In the genomic region with DNA sequence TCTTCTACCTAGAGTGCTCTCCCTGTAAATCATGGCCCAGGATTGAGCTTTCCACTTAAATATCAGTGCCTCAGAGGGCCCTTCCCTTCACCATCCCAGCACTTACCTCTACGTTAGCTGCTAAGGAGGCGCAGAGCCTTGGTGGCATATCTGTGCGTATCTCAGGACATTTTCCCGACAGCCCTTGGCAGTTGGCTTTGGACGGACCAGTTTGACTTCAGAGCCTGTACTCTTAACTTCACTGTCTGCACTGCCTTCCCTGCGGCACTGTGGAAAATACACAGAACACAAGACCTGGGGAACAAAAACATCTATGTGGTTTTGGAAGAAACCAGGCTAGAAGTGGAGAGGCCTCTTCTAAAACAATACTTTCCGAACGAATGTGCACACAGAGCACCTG, we compare ENCODE assay signal across 11 cellular contexts. TPM values are rescaled to one million over a fixed set of nuclear protein-coding genes. Genes with fewer than 3 reads are reported as not detected.
DNase-seq lines count a peak whose midpoint lies in the region; ATAC-seq, FAIRE-seq and TF ChIP-seq lines count a peak whose summit lies in the region.
"Had no signal": no experiment of that assay in that cellular context is flagged by ENCODE, and none has a peak within 500 bp of the region (broad histone marks: within the 10 kb centered on the region; RNA-seq: fewer than 3 reads in every experiment).

No MANE protein-coding gene starts in this region.

- H3K27me3 Mint-ChIP-seq in astrocyte (ENCODE audit: low read depth, unreplicated experiment) (no peaks in the 10 kb centered on the region), natural killer cell (ENCODE audit: low read depth in 2 of 2) (no peaks in the 10 kb centered on the region)

- WGBS in GM23248 (ENCODE audit: low coverage in 1 of 2, low lambda C conversion rate in 2 of 2, missing lambda C conversion rate in 2 of 2), 2 experiments = 34 to 38% methylated on average over 8 of the region's 8 CpGs

- POLR2A ChIA-PET in GM10248 (lab: Yijun Ruan, JAX) = interaction anchor here (0.7 kb wide), 1 partner anchor 146 kb away, joined by 4 read pairs; no protein-coding TSS in a partner anchor

- H3K27ac Mint-ChIP-seq in astrocyte (ENCODE audit: unreplicated experiment) (peak overlapping the region; percentile 1), natural killer cell (no peak overlapping the region)

- intact Hi-C loops in natural killer cell (cut with micrococcal nuclease) = no loop called here

- DNase-seq in BE2C (no peak), GM23248 (no peak), astrocyte (ENCODE audit: low read depth) (no peak), natural killer cell (no peak), brain microvascular endothelial cell (no peak), germinal center (ENCODE audit: low spot score) (no peak), GM10248 (ENCODE audit: extremely low spot score) (no peak), HUDEP-2 (lab: John Stamatoyannopoulos, UW; ENCODE audit: unreplicated experiment in 76 of 76) (no peak)
- DNase-seq: central memory CD4-positive, alpha-beta T cell; NCI-H345; SHP77 had no signal

- H3K9me3 ChIP-seq in BE2C (no peaks in the 10 kb centered on the region), GM23248 (ENCODE audit: low read depth) (no peaks in the 10 kb centered on the region), astrocyte (ENCODE audit: insufficient read depth, low read depth, low read length) (no peaks in the 10 kb centered on the region)

- CTCF ChIA-PET in GM10248 (lab: Yijun Ruan, JAX) = interaction anchor here (0.9 to 7.1 kb wide), 7 partner anchors 17 to 137 kb away, joined by 3 to 115 read pairs (median 4); partner anchors contain the start of gene GRPEL1

- H3K27ac ChIP-seq in GM23248 (peak overlapping the region; percentile 78), astrocyte (ENCODE audit: low read depth, low read length) (no peak overlapping the region), brain microvascular endothelial cell (no peak overlapping the region)

- H3K27me3 ChIP-seq in BE2C (no peaks in the 10 kb centered on the region), GM23248 (replicated peaks; ENCODE audit: insufficient read depth) (no peaks in the 10 kb centered on the region), astrocyte (ENCODE audit: insufficient read depth, low read length) (no peaks in the 10 kb centered on the region), brain microvascular endothelial cell (replicated peaks) (no peaks in the 10 kb centered on the region)

- H2AFZ ChIP-seq in GM23248 (no peak overlapping the region), astrocyte (ENCODE audit: low read depth, low read length) (no peak overlapping the region)

- H3K36me3 Mint-ChIP-seq in astrocyte (ENCODE audit: low read depth, unreplicated experiment) (peaks cover 10% of the 10 kb centered on the region), natural killer cell (no peaks in the 10 kb centered on the region)

- H3K79me2 ChIP-seq in GM23248 (ENCODE audit: insufficient read depth) (peaks cover 83% of the 10 kb centered on the region), astrocyte (ENCODE audit: insufficient read depth, low read length) (peaks cover 70% of the 10 kb centered on the region)

- TF ChIP-seq CTCF in BE2C (IDR thresholded peaks at IDR 0.05; ENCODE audit: low read depth, low read length) (no peak), astrocyte (IDR thresholded peaks at IDR 0.05; ENCODE audit: insufficient read depth, low read depth, low read length) (no peak), natural killer cell (IDR thresholded peaks at IDR 0.05) (no peak), brain microvascular endothelial cell (IDR thresholded peaks at IDR 0.05; ENCODE audit: low read depth, low read length, missing control alignments) (no peak), GM10248 (IDR thresholded peaks at IDR 0.05; ENCODE audit: control extremely low read depth, extremely low read depth, low read depth, missing control alignments) (no peak)

- H3K4me1 Mint-ChIP-seq in astrocyte (ENCODE audit: low read depth, unreplicated experiment) (peaks cover 30% of the 10 kb centered on the region), natural killer cell (peaks cover 39 to 71% of the 10 kb centered on the region in 2 donors)

- H3K9ac ChIP-seq in GM23248 (peak overlapping the region; percentile 89), astrocyte (ENCODE audit: low read length) (no peak overlapping the region)

- H3K4me3 ChIP-seq in BE2C (ENCODE audit: low read depth, low read length) (peak overlapping the region; percentile 95), GM23248 (peak overlapping the region; percentile 80), astrocyte (ENCODE audit: insufficient read depth, low read depth, low read length) (no peak overlapping the region), brain microvascular endothelial cell (ENCODE audit: low read depth, low read length) (no peak overlapping the region)

- H4K20me1 ChIP-seq in GM23248 (ENCODE audit: insufficient read depth) = peaks cover 7% of the 10 kb centered on the region; the same call in 1 of the 2 replicates
- H4K20me1 ChIP-seq in astrocyte (ENCODE audit: insufficient read depth, low read length) = peaks cover 68% of the 10 kb centered on the region

- peak overlapping the region; percentile 72 for H3K4me3 Mint-ChIP-seq in astrocyte (ENCODE audit: unreplicated experiment)
- peak overlapping the region; percentile 60 for H3K4me3 Mint-ChIP-seq in natural killer cell

- H3K36me3 ChIP-seq in BE2C (no peaks in the 10 kb centered on the region), GM23248 (ENCODE audit: low read depth) (no peaks in the 10 kb centered on the region), astrocyte (ENCODE audit: insufficient read depth, low read length) (no peaks in the 10 kb centered on the region), brain microvascular endothelial cell (replicated peaks) (no peaks in the 10 kb centered on the region)

- no peaks in the 10 kb centered on the region for H3K9me2 ChIP-seq in GM23248 (ENCODE audit: insufficient read depth)

- H3K4me1 ChIP-seq in BE2C (peaks cover 14% of the 10 kb centered on the region; the same call in 1 of the 2 replicates), GM23248 (ENCODE audit: insufficient read depth) (peaks cover 32% of the 10 kb centered on the region), astrocyte (ENCODE audit: insufficient read depth, low read length) (peaks cover 21% of the 10 kb centered on the region)

- H3K9me3 Mint-ChIP-seq in astrocyte (ENCODE audit: unreplicated experiment) (no peaks in the 10 kb centered on the region), natural killer cell (no peaks in the 10 kb centered on the region)

- peak overlapping the region; percentile 93 for H3K4me2 ChIP-seq in GM23248 (ENCODE audit: unreplicated experiment)
- H3K4me2 ChIP-seq in astrocyte (ENCODE audit: low read length) = peak overlapping the region; percentile 100

- in situ Hi-C loops in GM23248 (cut with MboI) (no loop called here), brain microvascular endothelial cell (cut with HindIII; ENCODE audit: low pct_ligation_motif_present, low sequenced_read_pairs) (no loop called here)

- no peak for FAIRE-seq in astrocyte (lab: Jason Lieb, UNC)

- H3F3A ChIP-seq in GM23248 (ENCODE audit: insufficient read depth) = peaks cover 38% of the 10 kb centered on the region

- no peak for ATAC-seq in natural killer cell

RNA-seq across cellular contexts. Expression of gene TADA2B, which starts 2.4 kb away (rescaled TPM):
- 20.8 TPM for polyA plus RNA-seq in BE2C (2012; ENCODE audit: insufficient read depth, insufficient read length, low read depth)
- 14.8 and 15.7 TPM in 2 replicates for total RNA-seq in GM23248 (2014; rRNA removed; shearing (Covaris generic))
- polyA plus RNA-seq in GM23248 (2016; fragmentation: Nextera tagmentation; extraction: Ambion mirVana) = 2.2 and 2.4 TPM in 2 replicates
- total RNA-seq in astrocyte (18.0 and 19.8 TPM in 2 replicates), natural killer cell (10 to 100 TPM; 22.7 to 36.3 (median 35.9) TPM)

RNA-seq across cellular contexts. Expression of gene GRPEL1, which starts 22.3 kb away (rescaled TPM):
- polyA plus RNA-seq in BE2C (2012; ENCODE audit: insufficient read depth, insufficient read length, low read depth) = 104 TPM
- 21.6 and 41.8 TPM in 2 replicates for total RNA-seq in GM23248 (2014; rRNA removed; shearing (Covaris generic))
- polyA plus RNA-seq in GM23248 (2016; fragmentation: Nextera tagmentation; extraction: Ambion mirVana) = 82.1 and 85.5 TPM in 2 replicates
- total RNA-seq in astrocyte (48.3 and 55.8 TPM in 2 replicates), natural killer cell (10 to 100 TPM; 20.1 to 37.8 (median 36.8) TPM)

Comparison
In these comparisons a context has a peak if more than half of its experiments do, and no peak if none do; other contexts are left out.
1. H3K4me3 ChIP-seq: peak in BE2C (single experiment) and GM23248 (single experiment); none in astrocyte (single experiment) and brain microvascular endothelial cell (single experiment).